Comparison of ENCODE assay signal across 1 cellular context in genomic region chr2:67331419-67332086, GRCh38.
TF ChIP-seq lines count a peak whose summit lies in the region.

No MANE protein-coding gene starts in this region.

TF ChIP-seq in H1, 55 proteins besides CTCF, POLR2A, EP300 and RAD21:
- TF ChIP-seq TBP (IDR thresholded peaks at IDR 0.05; ENCODE audit: low read depth, low read length) (peak; percentile 26; the same call in 1 of the 2 replicates), NANOG (IDR thresholded peaks at IDR 0.05; ENCODE audit: insufficient read depth, low read depth, low read length, poor library complexity, severe bottlenecking) (peak; percentile 7), SIN3A (conservative IDR thresholded peaks at IDR 0.05 in 1 of 2, IDR thresholded peaks at IDR 0.05 in 1 of 2; ENCODE audit: low read depth in 1 of 2, low read length in 2 of 2) (0 out of 4 replicates have a peak, but pooled peaks have one; percentile 21 to 40)
